In the genomic region with DNA sequence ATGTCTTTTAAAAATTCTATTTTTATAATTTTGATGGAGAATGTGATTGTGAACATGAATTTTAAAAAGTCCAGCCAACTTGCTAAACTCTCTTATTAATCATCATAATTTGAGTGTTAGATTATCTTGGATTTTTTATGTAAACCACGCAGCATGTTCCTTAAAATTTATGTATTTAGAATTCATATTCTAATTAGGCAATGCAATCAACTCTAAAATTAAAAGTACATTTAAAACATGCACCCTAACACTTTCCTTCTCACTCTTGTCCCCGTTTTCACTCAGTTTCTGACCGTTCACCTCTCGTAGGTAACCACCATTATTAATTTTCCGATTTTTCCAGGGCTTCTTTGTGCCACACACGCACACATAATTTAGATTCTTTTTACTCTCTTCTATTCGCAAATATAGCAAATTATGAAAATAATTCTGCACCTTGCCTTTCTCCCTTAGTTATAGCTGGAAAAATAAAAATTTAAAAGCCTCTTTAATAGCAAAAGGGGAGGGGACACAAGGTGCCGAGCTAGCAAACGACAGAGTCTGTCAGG, we compare ENCODE assay signal across 8 cellular contexts. TPM values are rescaled to one million over a fixed set of nuclear protein-coding genes. Genes with fewer than 3 reads are reported as not detected.
A peak's percentile ranks its signal among the peaks of the same experiment; 100 is the strongest.
DNase-seq lines count a peak whose midpoint lies in the region; ATAC-seq and TF ChIP-seq lines count a peak whose summit lies in the region.

No MANE protein-coding gene starts in this region.

- H3K27ac ChIP-seq in esophagus muscularis mucosa (replicated peaks in 1 of 4): peak overlapping the region; percentile 76 to 89 (median 84)
- peak overlapping the region; percentile 80 for H3K27ac ChIP-seq in rectal smooth muscle tissue (ENCODE audit: low read depth, low read length)

- TF ChIP-seq EP300 in esophagus muscularis mucosa (IDR thresholded peaks at IDR 0.05): no peak

- no peak for TF ChIP-seq POLR2A in esophagus muscularis mucosa (IDR thresholded peaks at IDR 0.05; ENCODE audit: low read depth)

- intact Hi-C loops in esophagus muscularis mucosa (cut with DNase I): no loop called here

- no peaks in the 10 kb centered on the region for H3K27me3 ChIP-seq in NT2/D1 (ENCODE audit: insufficient read depth, insufficient read length)
- no peaks in the 10 kb centered on the region for H3K27me3 ChIP-seq in esophagus muscularis mucosa
- H3K27me3 ChIP-seq in rectal smooth muscle tissue (ENCODE audit: control insufficient read depth, insufficient read depth, low read length): no peaks in the 10 kb centered on the region

- H3K9ac ChIP-seq in NT2/D1 (ENCODE audit: insufficient read length, low read depth) (peak overlapping the region; percentile 85), rectal smooth muscle tissue (ENCODE audit: low read length) (no peak overlapping the region)

- H3K4me1 ChIP-seq in NT2/D1 (ENCODE audit: insufficient read depth, insufficient read length) (no peaks in the 10 kb centered on the region), esophagus muscularis mucosa (peaks cover 18 to 31% (median 27%) of the 10 kb centered on the region in 4 donors), rectal smooth muscle tissue (ENCODE audit: control insufficient read depth, insufficient read depth, low read length) (peaks cover 2% of the 10 kb centered on the region)

- DNase-seq in NT2/D1 (ENCODE audit: low read depth, low spot score): no peak
- no peak for DNase-seq in esophagus muscularis mucosa (ENCODE audit: extremely low spot score)
- DNase-seq in stimulated activated CD4-positive, alpha-beta T cell treated with anti-CD3 and anti-CD28 coated beads, Interleukin-12 subunit alpha, Interleukin-12 subunit beta, amount 100 ng/mL, for 4 hours: no peak
- no peak for DNase-seq in COLO829 (ENCODE audit: low spot score)
- no peak for DNase-seq in NCI-H446 treated with DMSO at 0.1 percent for 48 hours (lab: John Stamatoyannopoulos, UW)
- no peak for DNase-seq in activated CD4-positive, CD25-positive, alpha-beta regulatory T cell treated with anti-CD3 and anti-CD28 coated beads, Interleukin-2, amount 50 U/mL, for 72 hours

- ATAC-seq in GM19452 (IDR thresholded peaks at IDR 0.05; ENCODE audit: unreplicated experiment): peak; percentile 23

- WGBS in esophagus muscularis mucosa: under 1% methylated on average over 9 of the region's 9 CpGs

- no peak for TF ChIP-seq CTCF in esophagus muscularis mucosa (IDR thresholded peaks at IDR 0.05)

- peaks cover 9% of the 10 kb centered on the region for H3K36me3 ChIP-seq in NT2/D1 (ENCODE audit: insufficient read depth, insufficient read length, low read length)
- H3K36me3 ChIP-seq in esophagus muscularis mucosa: no peaks in the 10 kb centered on the region
- no peaks in the 10 kb centered on the region for H3K36me3 ChIP-seq in rectal smooth muscle tissue (ENCODE audit: control insufficient read depth, insufficient read depth, low read length)

- peaks cover 10% of the 10 kb centered on the region; the same call in 1 of the 2 replicates for H3K9me3 ChIP-seq in NT2/D1 (ENCODE audit: insufficient read depth, low read length)
- no peaks in the 10 kb centered on the region for H3K9me3 ChIP-seq in esophagus muscularis mucosa

- H3K4me3 ChIP-seq in NT2/D1 (ENCODE audit: insufficient read length, low read depth) (peak overlapping the region; percentile 83), esophagus muscularis mucosa (peak overlapping the region; percentile 75 to 78 (median 76)), rectal smooth muscle tissue (ENCODE audit: low read length) (peak overlapping the region; percentile 80)

RNA-seq across cellular contexts. Expression of gene ZKSCAN3, which starts 0.3 kb away (rescaled TPM):
- total RNA-seq in esophagus muscularis mucosa: 10 to 100 TPM in 1 of 4 donors, 1 to 10 TPM in 3; 2.8 to 10.4 (median 6.4) TPM

RNA-seq across cellular contexts. Expression of gene ZSCAN31, which starts 13.5 kb away (rescaled TPM):
- total RNA-seq in esophagus muscularis mucosa: 10 to 100 TPM; 13.1 to 39.1 (median 24.1) TPM

RNA-seq across cellular contexts. Expression of gene ZSCAN12, which starts 50.1 kb away (rescaled TPM):
- total RNA-seq in esophagus muscularis mucosa: 1 to 10 TPM; 4.0 to 5.7 (median 4.6) TPM
